1 cellular context compared by ENCODE assay signal in the genomic region with DNA sequence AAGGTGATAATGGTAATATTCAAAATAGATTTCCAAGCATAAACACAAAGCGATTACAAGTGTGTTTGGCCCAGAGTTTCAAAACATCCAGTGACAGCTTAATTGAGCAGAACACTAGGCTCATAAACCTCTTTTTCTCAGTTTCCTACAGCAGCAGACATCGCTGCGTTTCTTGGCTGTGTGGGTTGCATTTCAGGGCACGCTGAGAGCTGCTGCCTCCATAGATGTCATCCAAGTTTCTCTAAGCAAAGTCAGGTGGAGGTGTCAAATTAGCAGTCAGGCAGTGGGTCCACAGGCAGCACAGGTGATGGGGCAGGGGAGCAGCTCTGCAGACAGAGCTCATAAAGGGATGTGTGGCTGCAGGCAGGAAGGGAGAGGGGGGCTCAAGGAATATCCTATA.
TF ChIP-seq lines count a peak whose summit lies in the region.

No MANE protein-coding gene starts in this region.

TF ChIP-seq in SK-N-SH treated with all-trans-retinoic acid at 6 μM for 48 hours, 23 proteins besides CTCF, POLR2A, EP300 and RAD21 (continued from another document):
- TF ChIP-seq TSHZ2 (CRISPR knock-in tag; IDR thresholded peaks at IDR 0.05) = no peak
- no peak for TF ChIP-seq ZNF70 (CRISPR knock-in tag; IDR thresholded peaks at IDR 0.05)
- TF ChIP-seq BACH2 (CRISPR knock-in tag; IDR thresholded peaks at IDR 0.05; ENCODE audit: borderline replicate concordance) = no peak
- TF ChIP-seq ZFP3 (CRISPR knock-in tag; IDR thresholded peaks at IDR 0.05) = no peak
- TF ChIP-seq ZNF565 (CRISPR knock-in tag; conservative IDR thresholded peaks at IDR 0.05; ENCODE audit: low read depth) = no peak
- no peak for TF ChIP-seq POU6F1 (CRISPR knock-in tag; IDR thresholded peaks at IDR 0.05; ENCODE audit: borderline replicate concordance, low read depth)
- TF ChIP-seq ZNF8 (CRISPR knock-in tag; IDR thresholded peaks at IDR 0.05) = no peak
- TF ChIP-seq SNAI2 (CRISPR knock-in tag; IDR thresholded peaks at IDR 0.05) = no peak
- TF ChIP-seq OSR1 (CRISPR knock-in tag; IDR thresholded peaks at IDR 0.05) = no peak
- no peak for TF ChIP-seq CREB5 (CRISPR knock-in tag; IDR thresholded peaks at IDR 0.05; ENCODE audit: low read depth)
- no peak for TF ChIP-seq ZC3H10 (CRISPR knock-in tag; IDR thresholded peaks at IDR 0.05)
- TF ChIP-seq GLIS3 (CRISPR knock-in tag; IDR thresholded peaks at IDR 0.05) = no peak
- TF ChIP-seq ISL1 (CRISPR knock-in tag; IDR thresholded peaks at IDR 0.05) = no peak
- TF ChIP-seq TOX (CRISPR knock-in tag; IDR thresholded peaks at IDR 0.05; ENCODE audit: borderline replicate concordance) = no peak
